ENCODE assay signal across 7 cellular contexts in genomic region chr19:1859319-1859718, GRCh38. TPM values are rescaled to one million over a fixed set of nuclear protein-coding genes. Genes with fewer than 3 reads are reported as not detected.
DNase-seq lines count a peak whose midpoint lies in the region; ATAC-seq and TF ChIP-seq lines count a peak whose summit lies in the region.
"Had no signal": no experiment of that assay in that cellular context is flagged by ENCODE, and none has a peak within 500 bp of the region (broad histone marks: within the 10 kb centered on the region; RNA-seq: fewer than 3 reads in every experiment).

No MANE protein-coding gene starts in this region.

- peak overlapping the region; percentile 70 for H3K27ac ChIP-seq in CD8-positive, alpha-beta memory T cell (ENCODE audit: low read depth, low read length)
- H3K27ac ChIP-seq in lower lobe of right lung = peak overlapping the region; percentile 24

- no peak overlapping the region for H3K4me3 ChIP-seq in CD8-positive, alpha-beta memory T cell (ENCODE audit: low read length)
- H3K4me3 ChIP-seq in lower lobe of right lung = no peak overlapping the region

- TF ChIP-seq CTCF in lower lobe of right lung (IDR thresholded peaks at IDR 0.05) = no peak

- intact Hi-C loops in lower lobe of right lung (cut with DNase I) = no loop called here

- POLR2A ChIA-PET in CD8-positive, alpha-beta memory T cell (lab: Charles Lee) = no interaction called here

- DNase-seq in CD8-positive, alpha-beta memory T cell = no peak
- DNase-seq in T-helper 17 cell (no peak), lower lobe of right lung (no peak), RKO (ENCODE audit: low spot score) (no peak), GM03348 (ENCODE audit: low spot score) (no peak)
- DNase-seq: NCI-H446 treated with DMSO at 0.1 percent for 48 hours had no signal

- no peaks in the 10 kb centered on the region for H3K27me3 ChIP-seq in CD8-positive, alpha-beta memory T cell (ENCODE audit: insufficient read depth, low read length, poor library complexity, severe bottlenecking)
- no peaks in the 10 kb centered on the region for H3K27me3 ChIP-seq in lower lobe of right lung (ENCODE audit: low read depth)

- peaks cover 31 to 73% (median 36%) of the 10 kb centered on the region in 3 donors for H3K4me1 Mint-ChIP-seq in CD8-positive, alpha-beta memory T cell
- peaks cover 39% of the 10 kb centered on the region for H3K4me1 Mint-ChIP-seq in T-helper 17 cell

- peak overlapping the region in 5 of 7 donors; percentile 27 to 60 (median 49) for H3K4me3 Mint-ChIP-seq in CD8-positive, alpha-beta memory T cell
- peak overlapping the region; percentile 75 for H3K4me3 Mint-ChIP-seq in T-helper 17 cell

- ATAC-seq in T-helper 17 cell (no peak), lower lobe of right lung (no peak), HG03108 (IDR thresholded peaks at IDR 0.05; ENCODE audit: unreplicated experiment) (no peak)

- no peaks in the 10 kb centered on the region for H3K9me3 ChIP-seq in CD8-positive, alpha-beta memory T cell (ENCODE audit: low read length)
- H3K9me3 ChIP-seq in T-helper 17 cell (ENCODE audit: control insufficient read depth, low read length, poor library complexity, severe bottlenecking) (no peaks in the 10 kb centered on the region), lower lobe of right lung (no peaks in the 10 kb centered on the region)

- H3K36me3 Mint-ChIP-seq in CD8-positive, alpha-beta memory T cell = peaks cover 0 to 5% (median 0%) of the 10 kb centered on the region in 3 donors
- no peaks in the 10 kb centered on the region for H3K36me3 Mint-ChIP-seq in T-helper 17 cell (ENCODE audit: low read depth)

- peaks cover 0 to 4% of the 10 kb centered on the region in 2 donors for H3K27me3 Mint-ChIP-seq in CD8-positive, alpha-beta memory T cell
- H3K27me3 Mint-ChIP-seq in T-helper 17 cell = no peaks in the 10 kb centered on the region

- no peaks in the 10 kb centered on the region for H3K9me3 Mint-ChIP-seq in CD8-positive, alpha-beta memory T cell

- peak overlapping the region in 7 of 8 donors; percentile 53 to 97 (median 89) for H3K27ac Mint-ChIP-seq in CD8-positive, alpha-beta memory T cell
- peak overlapping the region; percentile 96 for H3K27ac Mint-ChIP-seq in T-helper 17 cell

- no peaks in the 10 kb centered on the region for H3K36me3 ChIP-seq in CD8-positive, alpha-beta memory T cell (ENCODE audit: insufficient read depth, low read length)
- no peaks in the 10 kb centered on the region for H3K36me3 ChIP-seq in lower lobe of right lung

- CTCF ChIA-PET in CD8-positive, alpha-beta memory T cell (lab: Charles Lee) = interaction anchor here (1.0 kb wide), 1 partner anchor 10 kb away, joined by 3 read pairs; no protein-coding TSS in a partner anchor

- peaks cover 61% of the 10 kb centered on the region for H3K4me1 ChIP-seq in CD8-positive, alpha-beta memory T cell (ENCODE audit: insufficient read depth, low read length)
- peaks cover 82% of the 10 kb centered on the region for H3K4me1 ChIP-seq in lower lobe of right lung

RNA-seq across cellular contexts. Expression of gene KLF16, which starts 4.1 kb away (rescaled TPM):
- 10 to 100 TPM; 42.8 to 43.1 TPM for total RNA-seq in CD8-positive, alpha-beta memory T cell
- polyA plus RNA-seq in CD8-positive, alpha-beta memory T cell = 0.92 TPM
- total RNA-seq in T-helper 17 cell (10 to 100 TPM; 37.9 to 46.5 TPM), lower lobe of right lung (22.2 TPM)

RNA-seq across cellular contexts. Expression of gene REXO1, which starts 11.0 kb away (rescaled TPM):
- 10 to 100 TPM; 61.0 to 63.7 TPM for total RNA-seq in CD8-positive, alpha-beta memory T cell
- polyA plus RNA-seq in CD8-positive, alpha-beta memory T cell = 8.7 TPM
- total RNA-seq in T-helper 17 cell = 100 to 1,000 TPM in 1 of 2 donors, 10 to 100 TPM in 1; 98.7 to 107 TPM
- 29.1 TPM for total RNA-seq in lower lobe of right lung

RNA-seq across cellular contexts. Expression of gene ABHD17A, which starts 26.0 kb away (rescaled TPM):
- 100 to 1,000 TPM; 105 to 114 TPM for total RNA-seq in CD8-positive, alpha-beta memory T cell
- 252 TPM for polyA plus RNA-seq in CD8-positive, alpha-beta memory T cell
- total RNA-seq in T-helper 17 cell (100 to 1,000 TPM; 121 to 125 TPM), lower lobe of right lung (76.4 TPM)

RNA-seq across cellular contexts. Expression of gene ADAT3, which starts 45.9 kb away (rescaled TPM):
- 1 to 10 TPM; 6.3 to 6.6 TPM for total RNA-seq in CD8-positive, alpha-beta memory T cell
- polyA plus RNA-seq in CD8-positive, alpha-beta memory T cell = 4.6 TPM
- 1 to 10 TPM; 6.4 to 8.5 TPM for total RNA-seq in T-helper 17 cell
- 6.2 TPM for total RNA-seq in lower lobe of right lung

RNA-seq across cellular contexts. Expression of gene SCAMP4, which starts 45.9 kb away (rescaled TPM):
- 10 to 100 TPM; 38.6 to 40.6 TPM for total RNA-seq in CD8-positive, alpha-beta memory T cell
- 16.3 TPM for polyA plus RNA-seq in CD8-positive, alpha-beta memory T cell
- total RNA-seq in T-helper 17 cell (10 to 100 TPM; 19.2 to 20.7 TPM), lower lobe of right lung (65.0 TPM)
